Comparison of ENCODE assay signal across 17 cellular contexts in the genomic region with DNA sequence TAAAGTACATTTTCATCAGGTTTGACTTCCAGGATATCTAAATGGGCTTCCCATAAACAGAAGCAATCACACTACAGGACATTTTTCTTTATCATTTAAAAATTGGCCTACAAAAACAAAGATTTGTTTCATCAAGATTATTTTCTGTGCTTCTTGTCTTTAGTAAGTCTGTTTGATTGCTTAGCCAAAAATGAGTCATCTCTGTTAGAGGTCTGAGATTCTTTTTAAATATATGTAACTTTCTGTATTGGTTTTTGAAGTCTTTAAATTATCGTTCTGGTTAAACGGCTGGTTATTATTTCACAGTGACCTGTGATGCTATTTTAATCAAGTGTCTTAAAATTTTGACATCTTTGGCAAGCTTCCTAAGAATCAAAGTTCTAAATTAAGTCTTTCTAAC.
DNase-seq lines count a peak whose midpoint lies in the region; ATAC-seq and TF ChIP-seq lines count a peak whose summit lies in the region.
"Had no signal": no experiment of that assay in that cellular context is flagged by ENCODE, and none has a peak within 500 bp of the region (broad histone marks: within the 10 kb centered on the region; RNA-seq: fewer than 3 reads in every experiment).

No MANE protein-coding gene starts in this region.

- H2AFZ ChIP-seq in fibroblast of lung (ENCODE audit: low read length) = no peak overlapping the region

- no peaks in the 10 kb centered on the region for H3K4me1 ChIP-seq in adipocyte (ENCODE audit: control insufficient read depth, insufficient read depth, low read length)
- H3K4me1 ChIP-seq in fibroblast of lung (ENCODE audit: control insufficient read depth, extremely low read depth, insufficient read depth, low read length) = no peaks in the 10 kb centered on the region

- H3K36me3 ChIP-seq in adipocyte (ENCODE audit: control insufficient read depth, insufficient read depth, low read length, severe bottlenecking) = no peaks in the 10 kb centered on the region
- H3K36me3 ChIP-seq in fibroblast of lung (ENCODE audit: control insufficient read depth, insufficient read depth, low read length) = no peaks in the 10 kb centered on the region
- H3K36me3 ChIP-seq in MG63 = no peaks in the 10 kb centered on the region

- H3K4me2 ChIP-seq in fibroblast of lung (ENCODE audit: extremely low read depth, insufficient read depth, low read length) = no peak overlapping the region

- H4K20me1 ChIP-seq in fibroblast of lung (ENCODE audit: control insufficient read depth, extremely low read depth, insufficient read depth, low read length) = no peaks in the 10 kb centered on the region

- H3K27me3 ChIP-seq in adipocyte (replicated peaks; ENCODE audit: control insufficient read depth, insufficient read depth, low read length) (no peaks in the 10 kb centered on the region), fibroblast of lung (ENCODE audit: control insufficient read depth, insufficient read depth, low read length) (no peaks in the 10 kb centered on the region), MG63 (no peaks in the 10 kb centered on the region)

- no peak overlapping the region for H3K9ac ChIP-seq in adipocyte (ENCODE audit: low read length)
- H3K9ac ChIP-seq in fibroblast of lung (ENCODE audit: insufficient read depth, low read length) = no peak overlapping the region

- ATAC-seq in HG03139 (IDR thresholded peaks at IDR 0.05; ENCODE audit: unreplicated experiment) = no peak
- ATAC-seq: K562, Panc1, Right ventricle myocardium inferior had no signal

- H3K27ac ChIP-seq in fibroblast of lung (ENCODE audit: insufficient read depth, low read length) = no peak overlapping the region
- H3K27ac ChIP-seq: HL-60, SK-N-MC had no signal

- no peak overlapping the region for H3K4me3 ChIP-seq in adipocyte (ENCODE audit: low read length)
- H3K4me3 ChIP-seq in fibroblast of lung (replicated peaks in 1 of 4; ENCODE audit: control extremely low read depth in 1 of 4, insufficient read depth in 1 of 4, low read depth in 3 of 4, low read length in 4 of 4) = no peak overlapping the region
- H3K4me3 ChIP-seq in MG63 = no peak overlapping the region
- H3K4me3 ChIP-seq: K562, SK-N-MC had no signal

- no peak for TF ChIP-seq CTCF in fibroblast of lung (conservative IDR thresholded peaks at IDR 0.05 in 1 of 2, IDR thresholded peaks at IDR 0.05 in 1 of 2; ENCODE audit: low read depth in 1 of 2, low read length in 2 of 2)

- H3K9me3 ChIP-seq in adipocyte (ENCODE audit: control insufficient read depth, low read length) (peaks cover 6% of the 10 kb centered on the region), fibroblast of lung (ENCODE audit: control insufficient read depth, insufficient read depth, low read depth, low read length) (no peaks in the 10 kb centered on the region), MG63 (no peaks in the 10 kb centered on the region)

- H3K79me2 ChIP-seq in fibroblast of lung (ENCODE audit: control insufficient read depth, insufficient read depth, low read length) = no peaks in the 10 kb centered on the region

- DNase-seq in HCEC 1CT = peak; percentile 4
- DNase-seq in adipocyte (ENCODE audit: low read depth) = peak; percentile 29
- DNase-seq in fibroblast of lung (ENCODE audit: low read depth in 2 of 2) = peak; percentile 3 to 65
- DNase-seq in stimulated activated CD4-positive, alpha-beta T cell treated with anti-CD3 and anti-CD28 coated beads, Interleukin-12 subunit alpha, Interleukin-12 subunit beta, amount 100 ng/mL, for 4 hours = no peak
- DNase-seq in mesenteric fat pad (ENCODE audit: low spot score) = no peak
- no peak for DNase-seq in MG63
- DNase-seq: CD8-positive, alpha-beta memory T cell; H7; NCI-H1092 treated with DMSO at 0.1 percent for 48 hours; NCI-H1694; NCI-H748 treated with DMSO at 0.1 percent for 48 hours had no signal

Comparison
In these comparisons a context has a peak if more than half of its experiments do, and no peak if none do; other contexts are left out.
1. DNase-seq: peak in HCEC 1CT (single experiment), adipocyte (single experiment) and fibroblast of lung (2 of 2); none in stimulated activated CD4-positive, alpha-beta T cell treated with anti-CD3 and anti-CD28 coated beads, Interleukin-12 subunit alpha, Interleukin-12 subunit beta, amount 100 ng/mL, for 4 hours (single experiment), mesenteric fat pad (single experiment) and MG63 (single experiment).